In the genomic region with DNA sequence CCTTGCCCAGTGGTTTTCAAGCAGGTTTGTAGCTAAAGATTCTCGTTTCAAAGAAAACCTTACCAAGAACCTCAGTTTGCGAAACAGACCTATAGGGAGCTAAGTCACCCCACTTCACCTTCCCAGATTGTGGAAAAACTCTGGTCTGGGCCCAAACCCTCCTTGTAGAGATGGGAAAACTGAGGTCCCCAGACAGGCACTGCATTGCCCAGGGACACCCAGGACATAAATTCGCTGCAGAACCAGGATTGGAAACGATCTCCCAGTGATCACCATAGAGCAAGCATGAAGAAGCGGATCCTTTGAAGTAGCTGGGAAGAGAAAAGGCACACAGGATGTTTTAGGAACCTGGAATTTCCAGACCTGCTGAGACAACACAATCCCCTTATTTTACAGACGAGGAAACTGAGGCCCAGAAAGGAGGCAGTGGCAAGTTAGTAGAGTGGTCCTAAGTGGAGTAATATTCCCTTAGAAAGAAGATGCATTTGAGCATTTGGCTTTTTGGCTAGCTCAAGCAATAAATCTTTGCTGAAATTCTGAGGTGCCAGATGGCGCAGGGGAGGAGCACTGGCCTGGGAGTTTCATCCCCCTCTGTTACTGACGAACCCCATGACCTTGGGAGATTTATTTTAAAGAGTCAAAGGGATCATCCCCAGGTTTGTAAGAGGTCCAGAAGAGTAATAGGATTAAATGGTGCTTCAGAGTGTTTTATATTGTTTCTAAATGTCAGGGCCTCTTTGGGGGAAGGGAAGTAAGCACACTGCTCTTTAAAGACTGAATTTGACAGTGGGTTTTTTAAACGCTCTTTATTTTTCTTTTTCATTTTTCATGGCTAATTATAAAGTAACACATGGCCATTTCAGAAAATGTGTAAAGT, we compare ENCODE assay signal across 8 cellular contexts.
DNase-seq lines count a peak whose midpoint lies in the region; ATAC-seq, FAIRE-seq and TF ChIP-seq lines count a peak whose summit lies in the region.

No MANE protein-coding gene starts in this region.

- POLR2A ChIA-PET in A549 (lab: Yijun Ruan, JAX), result no interaction called here

- no peak for TF ChIP-seq RAD21 in A549 (conservative IDR thresholded peaks at IDR 0.05 in 1 of 2, IDR thresholded peaks at IDR 0.05 in 1 of 2)

- intact Hi-C loops in ascending aorta (cut with DNase I), result loop anchor here (5.0 to 10.0 kb wide), 2 partner anchors 86 to 107 kb away; a partner anchor contains a TSS
- intact Hi-C loops in lower lobe of right lung (cut with DNase I), result no loop called here

- peak; percentile 28 for FAIRE-seq in A549 (lab: Jason Lieb, UNC)

- 66% methylated on average over 9 of the region's 9 CpGs for WGBS in A549 (ENCODE audit: missing lambda C conversion rate)

- no peak for DNase-seq in A549 (ENCODE audit: low read depth in 1 of 2, low spot score in 1 of 2)
- DNase-seq in HAP-1 (ENCODE audit: low spot score in 2 of 2), result peak; percentile 54 to 94
- no peak for DNase-seq in ascending aorta (ENCODE audit: low spot score in 2 of 2)
- DNase-seq in lower lobe of right lung, result no peak
- DNase-seq in GM19238 (ENCODE audit: insufficient read length, low spot score), result no peak
- DNase-seq in activated CD4-positive, alpha-beta T cell treated with anti-CD3 and anti-CD28 coated beads, Interleukin-2, amount 50 U/mL, for 48 hours, result no peak
- DNase-seq in GDM1 (lab: John Stamatoyannopoulos, UW), result no peak

- H3K9me3 ChIP-seq in A549 (no peaks in the 10 kb centered on the region), HAP-1 (no peaks in the 10 kb centered on the region), ascending aorta (no peaks in the 10 kb centered on the region), lower lobe of right lung (no peaks in the 10 kb centered on the region)

- no peak for TF ChIP-seq CTCF in A549 (IDR thresholded peaks at IDR 0.05)
- TF ChIP-seq CTCF in ascending aorta (IDR thresholded peaks at IDR 0.05), result no peak
- no peak for TF ChIP-seq CTCF in lower lobe of right lung (IDR thresholded peaks at IDR 0.05)

- ATAC-seq in A549 (0 out of 6 replicates have a peak, but pooled peaks of 1 of the 2 experiments have one; percentile 13), lower lobe of right lung (no peak), HG02623 (IDR thresholded peaks at IDR 0.05; ENCODE audit: unreplicated experiment) (no peak)

- H3K36me3 ChIP-seq in HAP-1 (replicated peaks) (no peaks in the 10 kb centered on the region), ascending aorta (no peaks in the 10 kb centered on the region), lower lobe of right lung (no peaks in the 10 kb centered on the region)

- no peak for TF ChIP-seq POLR2A in A549 (IDR thresholded peaks at IDR 0.05; ENCODE audit: low read length)

- CTCF ChIA-PET in A549 (lab: Yijun Ruan, JAX), result interaction anchor here (1.2 kb wide), 3 partner anchors 9 to 105 kb away, joined by 3 to 5 read pairs (median 4); no protein-coding TSS in a partner anchor

- H3K4me1 ChIP-seq in A549 (no peaks in the 10 kb centered on the region), HAP-1 (peaks cover 23% of the 10 kb centered on the region), ascending aorta (no peaks in the 10 kb centered on the region), lower lobe of right lung (peaks cover 13% of the 10 kb centered on the region)

- no peak overlapping the region for H3K4me2 ChIP-seq in A549

- H3K4me3 ChIP-seq in A549 (no peak overlapping the region), HAP-1 (no peak overlapping the region; the same call in 1 of the 2 replicates), ascending aorta (peak overlapping the region; percentile 41 to 59), lower lobe of right lung (peak overlapping the region; percentile 43)

- in situ Hi-C loops in HAP-1 (cut with MboI; ENCODE audit: low sequenced_read_pairs), result no loop called here

- no peak for TF ChIP-seq EP300 in A549 (IDR thresholded peaks at IDR 0.05)

- H3K27me3 ChIP-seq in HAP-1 (ENCODE audit: low read depth) (no peaks in the 10 kb centered on the region), ascending aorta (no peaks in the 10 kb centered on the region), lower lobe of right lung (ENCODE audit: low read depth) (no peaks in the 10 kb centered on the region)

- H3K27ac ChIP-seq in A549, result no peak overlapping the region
- H3K27ac ChIP-seq in ascending aorta, result no peak overlapping the region
- H3K27ac ChIP-seq in lower lobe of right lung, result peak overlapping the region; percentile 15

TF ChIP-seq in A549, 52 proteins besides CTCF, POLR2A, EP300 and RAD21:
- no peak for TF ChIP-seq RARB (CRISPR knock-in tag; IDR thresholded peaks at IDR 0.05)
- TF ChIP-seq RNF2 (IDR thresholded peaks at IDR 0.05; ENCODE audit: borderline replicate concordance, low read depth), result no peak
- TF ChIP-seq, protein P1, sequence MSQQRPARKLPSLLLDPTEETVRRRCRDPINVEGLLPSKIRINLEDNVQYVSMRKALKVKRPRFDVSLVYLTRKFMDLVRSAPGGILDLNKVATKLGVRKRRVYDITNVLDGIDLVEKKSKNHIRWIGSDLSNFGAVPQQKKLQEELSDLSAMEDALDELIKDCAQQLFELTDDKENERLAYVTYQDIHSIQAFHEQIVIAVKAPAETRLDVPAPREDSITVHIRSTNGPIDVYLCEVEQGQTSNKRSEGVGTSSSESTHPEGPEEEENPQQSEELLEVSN (IDR thresholded peaks at IDR 0.05; ENCODE audit: borderline replicate concordance, low read depth), result no peak
TF ChIP-seq in A549: peak in this region for 0.

Comparison
In these comparisons a context has a peak if more than half of its experiments do, and no peak if none do; other contexts are left out.
1. DNase-seq: peak in HAP-1 (2 of 2); none in A549 (0 of 2), ascending aorta (0 of 2), lower lobe of right lung (single experiment), GM19238 (single experiment), activated CD4-positive, alpha-beta T cell treated with anti-CD3 and anti-CD28 coated beads, Interleukin-2, amount 50 U/mL, for 48 hours (0 of 2) and GDM1 (single experiment).
2. H3K4me3 ChIP-seq: peak in ascending aorta (2 of 2) and lower lobe of right lung (single experiment); none in A549 (single experiment) and HAP-1 (single experiment).